In the genomic region with DNA sequence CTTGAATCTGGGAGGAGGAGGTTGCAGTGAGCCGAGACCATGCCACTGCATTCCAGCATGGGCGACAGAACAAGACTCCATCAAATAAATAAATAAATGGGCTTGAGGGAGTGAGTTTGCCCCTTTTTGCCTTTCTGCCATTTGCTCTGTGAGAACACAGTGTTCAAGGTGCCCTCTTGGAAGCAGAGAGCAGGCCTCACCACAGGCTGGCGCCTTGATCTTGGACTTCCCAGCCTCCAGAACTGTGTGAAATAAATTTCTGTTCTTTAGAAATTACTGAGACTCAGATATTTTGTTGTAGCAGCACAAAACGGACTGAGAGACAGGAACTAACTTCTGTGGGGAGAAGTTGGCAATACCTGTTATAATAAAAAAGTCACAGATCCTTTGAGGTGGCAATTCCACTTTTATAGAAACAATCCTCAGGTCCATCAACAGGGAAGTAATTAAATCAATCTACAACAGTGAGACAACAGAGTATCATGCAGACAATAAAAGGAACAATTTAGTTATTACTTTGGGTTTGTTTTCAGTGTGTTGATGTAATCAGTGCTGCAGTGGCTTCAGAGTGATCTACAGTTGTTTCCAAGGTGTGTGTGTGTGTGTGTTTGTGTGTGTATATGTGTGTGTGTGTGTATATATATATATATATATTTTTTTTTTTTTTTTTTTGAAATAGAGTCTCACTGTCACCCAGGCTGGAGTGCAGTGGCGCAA, we compare ENCODE assay signal across 14 cellular contexts. TPM values are rescaled to one million over a fixed set of nuclear protein-coding genes. Genes with fewer than 3 reads are reported as not detected.
DNase-seq lines count a peak whose midpoint lies in the region; ATAC-seq and TF ChIP-seq lines count a peak whose summit lies in the region.
"Had no signal": no experiment of that assay in that cellular context is flagged by ENCODE, and none has a peak within 500 bp of the region (broad histone marks: within the 10 kb centered on the region; RNA-seq: fewer than 3 reads in every experiment).

No MANE protein-coding gene starts in this region.

- peak overlapping the region; percentile 9 for H3K27ac ChIP-seq in colonic mucosa
- H3K27ac ChIP-seq: GM23248 had no signal

- H3K27me3 Mint-ChIP-seq in stimulated activated naive CD8-positive, alpha-beta T cell treated with anti-CD3 and anti-CD28 coated beads, Interleukin-15, Interleukin-2, amounts not matched to agents 100 ng/mL and 50 ng/mL, for 24 hours = no peaks in the 10 kb centered on the region
- H3K27me3 Mint-ChIP-seq in stimulated activated naive CD8-positive, alpha-beta T cell treated with anti-CD3 and anti-CD28 coated beads, Interleukin-15, amount 100 ng/mL, for 72 hours = no peaks in the 10 kb centered on the region
- H3K27me3 Mint-ChIP-seq in naive thymus-derived CD8-positive, alpha-beta T cell = peaks cover 0 to 3% (median 0%) of the 10 kb centered on the region in 5 donors
- H3K27me3 Mint-ChIP-seq: CD4-positive, alpha-beta T cell had no signal

- peaks cover 11% of the 10 kb centered on the region for H3K4me1 ChIP-seq in colonic mucosa

- peak overlapping the region; percentile 19 for H3K27ac Mint-ChIP-seq in stimulated activated naive CD8-positive, alpha-beta T cell treated with anti-CD3 and anti-CD28 coated beads, Interleukin-15, Interleukin-2, amounts not matched to agents 100 ng/mL and 50 ng/mL, for 24 hours
- H3K27ac Mint-ChIP-seq in stimulated activated naive CD8-positive, alpha-beta T cell treated with anti-CD3 and anti-CD28 coated beads, Interleukin-15, amount 100 ng/mL, for 72 hours = no peak overlapping the region
- H3K27ac Mint-ChIP-seq in naive thymus-derived CD8-positive, alpha-beta T cell = peak overlapping the region in 9 of 10 donors; percentile 12 to 75 (median 45)
- H3K27ac Mint-ChIP-seq: CD4-positive, alpha-beta T cell had no signal

- H3K4me1 Mint-ChIP-seq in stimulated activated naive CD8-positive, alpha-beta T cell treated with anti-CD3 and anti-CD28 coated beads, Interleukin-15, Interleukin-2, amounts not matched to agents 100 ng/mL and 50 ng/mL, for 24 hours (ENCODE audit: low read depth) = peaks cover 26% of the 10 kb centered on the region
- H3K4me1 Mint-ChIP-seq in stimulated activated naive CD8-positive, alpha-beta T cell treated with anti-CD3 and anti-CD28 coated beads, Interleukin-15, amount 100 ng/mL, for 72 hours = peaks cover 22% of the 10 kb centered on the region
- peaks cover 10 to 40% (median 26%) of the 10 kb centered on the region in 4 donors for H3K4me1 Mint-ChIP-seq in naive thymus-derived CD8-positive, alpha-beta T cell

- H3K9me3 Mint-ChIP-seq in stimulated activated naive CD8-positive, alpha-beta T cell treated with anti-CD3 and anti-CD28 coated beads, Interleukin-15, Interleukin-2, amounts not matched to agents 100 ng/mL and 50 ng/mL, for 24 hours = no peaks in the 10 kb centered on the region
- no peaks in the 10 kb centered on the region for H3K9me3 Mint-ChIP-seq in stimulated activated naive CD8-positive, alpha-beta T cell treated with anti-CD3 and anti-CD28 coated beads, Interleukin-15, amount 100 ng/mL, for 72 hours
- H3K9me3 Mint-ChIP-seq in naive thymus-derived CD8-positive, alpha-beta T cell = no peaks in the 10 kb centered on the region
- H3K9me3 Mint-ChIP-seq: CD4-positive, alpha-beta T cell had no signal

- H3K9ac ChIP-seq in colonic mucosa (ENCODE audit: low read depth in 2 of 2, low read length in 2 of 2) = no peak overlapping the region
- H3K9ac ChIP-seq: GM23248 had no signal

- POLR2A ChIA-PET in naive thymus-derived CD8-positive, alpha-beta T cell (lab: Charles Lee) = no interaction called here

- H3K9me3 ChIP-seq in colonic mucosa = no peaks in the 10 kb centered on the region

- no peaks in the 10 kb centered on the region for H3K36me3 Mint-ChIP-seq in stimulated activated naive CD8-positive, alpha-beta T cell treated with anti-CD3 and anti-CD28 coated beads, Interleukin-15, Interleukin-2, amounts not matched to agents 100 ng/mL and 50 ng/mL, for 24 hours (ENCODE audit: low read depth)
- H3K36me3 Mint-ChIP-seq in naive thymus-derived CD8-positive, alpha-beta T cell = peaks cover 0 to 2% (median 1%) of the 10 kb centered on the region in 3 donors

- no peak overlapping the region for H3K4me3 ChIP-seq in colonic mucosa
- H3K4me3 ChIP-seq in H7 (ENCODE audit: insufficient read depth, low read depth, low read length) = no peak overlapping the region
- H3K4me3 ChIP-seq: GM23248 had no signal

- TF ChIP-seq CTCF in colonic mucosa (IDR thresholded peaks at IDR 0.05) = no peak

- H3K4me3 Mint-ChIP-seq in stimulated activated naive CD8-positive, alpha-beta T cell treated with anti-CD3 and anti-CD28 coated beads, Interleukin-15, Interleukin-2, amounts not matched to agents 100 ng/mL and 50 ng/mL, for 24 hours = no peak overlapping the region
- no peak overlapping the region for H3K4me3 Mint-ChIP-seq in stimulated activated naive CD8-positive, alpha-beta T cell treated with anti-CD3 and anti-CD28 coated beads, Interleukin-15, amount 100 ng/mL, for 72 hours
- H3K4me3 Mint-ChIP-seq in naive thymus-derived CD8-positive, alpha-beta T cell = no peak overlapping the region
- H3K4me3 Mint-ChIP-seq: CD4-positive, alpha-beta T cell had no signal

- ATAC-seq in stimulated activated naive CD8-positive, alpha-beta T cell treated with anti-CD3 and anti-CD28 coated beads, Interleukin-15, amount 100 ng/mL, for 72 hours = no peak
- ATAC-seq in naive thymus-derived CD8-positive, alpha-beta T cell = no peak
- no peak for ATAC-seq in HG02981 (IDR thresholded peaks at IDR 0.05; ENCODE audit: unreplicated experiment)

- DNase-seq in stimulated activated naive CD8-positive, alpha-beta T cell treated with anti-CD3 and anti-CD28 coated beads, Interleukin-15, amount 100 ng/mL, for 72 hours = no peak
- DNase-seq in colonic mucosa = no peak
- DNase-seq in naive thymus-derived CD8-positive, alpha-beta T cell = peak in 1 of 10 donors; percentile 28
- DNase-seq in NCI-H128 (lab: John Stamatoyannopoulos, UW; ENCODE audit: unreplicated experiment) = no peak
- DNase-seq in H7 = no peak
- no peak for DNase-seq in stimulated activated CD8-positive, alpha-beta memory T cell treated with anti-CD3 and anti-CD28 coated beads, Interleukin-4, amount 100 ng/mL, for 48 hours
- DNase-seq: ACHN; C1 segment of cervical spinal cord; Calu3; CD4-positive, alpha-beta T cell; DMS 273 treated with DMSO at 0.1 percent for 48 hours; GM23248 had no signal

- H3K36me3 ChIP-seq in colonic mucosa (no peaks in the 10 kb centered on the region), H7 (replicated peaks; ENCODE audit: control insufficient read depth, insufficient read depth, low read length) (no peaks in the 10 kb centered on the region)

- H3K27me3 ChIP-seq in colonic mucosa (no peaks in the 10 kb centered on the region), H7 (ENCODE audit: control insufficient read depth, insufficient read depth, low read length) (no peaks in the 10 kb centered on the region)

- intact Hi-C loops in colonic mucosa (cut with DNase I) = no loop called here

RNA-seq across cellular contexts. Expression of gene PKIG, which starts 24.5 kb away (rescaled TPM):
- total RNA-seq in colonic mucosa = 10 to 100 TPM; 24.4 to 46.1 TPM
- 1 to 10 TPM; 8.2 to 9.0 TPM for total RNA-seq in naive thymus-derived CD8-positive, alpha-beta T cell
- polyA plus RNA-seq in naive thymus-derived CD8-positive, alpha-beta T cell = 1 to 10 TPM; 6.1 to 8.1 (median 6.4) TPM
- 40.8 and 76.2 TPM in 2 replicates for total RNA-seq in H7 (2014; rRNA removed; shearing (Covaris generic))

RNA-seq across cellular contexts. Expression of gene ADA, which starts 44.6 kb away (rescaled TPM):
- 1 to 10 TPM; 2.4 to 4.5 TPM for total RNA-seq in colonic mucosa
- total RNA-seq in naive thymus-derived CD8-positive, alpha-beta T cell = 10 to 100 TPM; 24.1 to 24.2 TPM
- 10 to 100 TPM; 31.2 to 47.1 (median 38.2) TPM for polyA plus RNA-seq in naive thymus-derived CD8-positive, alpha-beta T cell
- total RNA-seq in H7 (2014; rRNA removed; shearing (Covaris generic)) = 14.9 and 18.9 TPM in 2 replicates

Comparison
In these comparisons a context has a peak if more than half of its experiments do, and no peak if none do; other contexts are left out.
1. H3K27ac Mint-ChIP-seq: peak in stimulated activated naive CD8-positive, alpha-beta T cell treated with anti-CD3 and anti-CD28 coated beads, Interleukin-15, Interleukin-2, amounts not matched to agents 100 ng/mL and 50 ng/mL, for 24 hours (single experiment) and naive thymus-derived CD8-positive, alpha-beta T cell (9 of 10); none in stimulated activated naive CD8-positive, alpha-beta T cell treated with anti-CD3 and anti-CD28 coated beads, Interleukin-15, amount 100 ng/mL, for 72 hours (0 of 2).